Comparison of ENCODE assay signal across 2 cellular contexts in the genomic region with DNA sequence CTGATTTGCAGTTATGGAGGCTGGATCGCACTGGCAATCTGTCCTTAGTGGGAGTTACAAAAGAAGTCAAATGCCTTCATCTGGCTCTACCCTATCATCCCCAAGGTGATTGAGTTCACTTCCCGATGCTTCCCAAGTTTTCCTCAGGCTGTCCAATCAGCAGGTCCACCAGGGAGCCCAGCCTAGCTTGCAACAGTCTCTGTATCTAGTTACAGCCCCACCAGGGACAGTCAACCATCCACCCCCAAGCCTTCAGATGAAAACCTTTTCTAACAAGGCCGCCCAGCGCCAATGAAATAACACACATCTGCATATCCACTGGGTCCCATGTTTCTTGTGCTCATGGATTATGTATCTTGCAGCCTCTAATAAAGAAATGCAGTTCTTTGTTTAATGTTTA.
TF ChIP-seq lines count a peak whose summit lies in the region.

No MANE protein-coding gene starts in this region.

TF ChIP-seq in GM23338, 12 proteins besides CTCF, POLR2A, EP300 and RAD21 (continued from another document):
- TF ChIP-seq, protein P1, sequence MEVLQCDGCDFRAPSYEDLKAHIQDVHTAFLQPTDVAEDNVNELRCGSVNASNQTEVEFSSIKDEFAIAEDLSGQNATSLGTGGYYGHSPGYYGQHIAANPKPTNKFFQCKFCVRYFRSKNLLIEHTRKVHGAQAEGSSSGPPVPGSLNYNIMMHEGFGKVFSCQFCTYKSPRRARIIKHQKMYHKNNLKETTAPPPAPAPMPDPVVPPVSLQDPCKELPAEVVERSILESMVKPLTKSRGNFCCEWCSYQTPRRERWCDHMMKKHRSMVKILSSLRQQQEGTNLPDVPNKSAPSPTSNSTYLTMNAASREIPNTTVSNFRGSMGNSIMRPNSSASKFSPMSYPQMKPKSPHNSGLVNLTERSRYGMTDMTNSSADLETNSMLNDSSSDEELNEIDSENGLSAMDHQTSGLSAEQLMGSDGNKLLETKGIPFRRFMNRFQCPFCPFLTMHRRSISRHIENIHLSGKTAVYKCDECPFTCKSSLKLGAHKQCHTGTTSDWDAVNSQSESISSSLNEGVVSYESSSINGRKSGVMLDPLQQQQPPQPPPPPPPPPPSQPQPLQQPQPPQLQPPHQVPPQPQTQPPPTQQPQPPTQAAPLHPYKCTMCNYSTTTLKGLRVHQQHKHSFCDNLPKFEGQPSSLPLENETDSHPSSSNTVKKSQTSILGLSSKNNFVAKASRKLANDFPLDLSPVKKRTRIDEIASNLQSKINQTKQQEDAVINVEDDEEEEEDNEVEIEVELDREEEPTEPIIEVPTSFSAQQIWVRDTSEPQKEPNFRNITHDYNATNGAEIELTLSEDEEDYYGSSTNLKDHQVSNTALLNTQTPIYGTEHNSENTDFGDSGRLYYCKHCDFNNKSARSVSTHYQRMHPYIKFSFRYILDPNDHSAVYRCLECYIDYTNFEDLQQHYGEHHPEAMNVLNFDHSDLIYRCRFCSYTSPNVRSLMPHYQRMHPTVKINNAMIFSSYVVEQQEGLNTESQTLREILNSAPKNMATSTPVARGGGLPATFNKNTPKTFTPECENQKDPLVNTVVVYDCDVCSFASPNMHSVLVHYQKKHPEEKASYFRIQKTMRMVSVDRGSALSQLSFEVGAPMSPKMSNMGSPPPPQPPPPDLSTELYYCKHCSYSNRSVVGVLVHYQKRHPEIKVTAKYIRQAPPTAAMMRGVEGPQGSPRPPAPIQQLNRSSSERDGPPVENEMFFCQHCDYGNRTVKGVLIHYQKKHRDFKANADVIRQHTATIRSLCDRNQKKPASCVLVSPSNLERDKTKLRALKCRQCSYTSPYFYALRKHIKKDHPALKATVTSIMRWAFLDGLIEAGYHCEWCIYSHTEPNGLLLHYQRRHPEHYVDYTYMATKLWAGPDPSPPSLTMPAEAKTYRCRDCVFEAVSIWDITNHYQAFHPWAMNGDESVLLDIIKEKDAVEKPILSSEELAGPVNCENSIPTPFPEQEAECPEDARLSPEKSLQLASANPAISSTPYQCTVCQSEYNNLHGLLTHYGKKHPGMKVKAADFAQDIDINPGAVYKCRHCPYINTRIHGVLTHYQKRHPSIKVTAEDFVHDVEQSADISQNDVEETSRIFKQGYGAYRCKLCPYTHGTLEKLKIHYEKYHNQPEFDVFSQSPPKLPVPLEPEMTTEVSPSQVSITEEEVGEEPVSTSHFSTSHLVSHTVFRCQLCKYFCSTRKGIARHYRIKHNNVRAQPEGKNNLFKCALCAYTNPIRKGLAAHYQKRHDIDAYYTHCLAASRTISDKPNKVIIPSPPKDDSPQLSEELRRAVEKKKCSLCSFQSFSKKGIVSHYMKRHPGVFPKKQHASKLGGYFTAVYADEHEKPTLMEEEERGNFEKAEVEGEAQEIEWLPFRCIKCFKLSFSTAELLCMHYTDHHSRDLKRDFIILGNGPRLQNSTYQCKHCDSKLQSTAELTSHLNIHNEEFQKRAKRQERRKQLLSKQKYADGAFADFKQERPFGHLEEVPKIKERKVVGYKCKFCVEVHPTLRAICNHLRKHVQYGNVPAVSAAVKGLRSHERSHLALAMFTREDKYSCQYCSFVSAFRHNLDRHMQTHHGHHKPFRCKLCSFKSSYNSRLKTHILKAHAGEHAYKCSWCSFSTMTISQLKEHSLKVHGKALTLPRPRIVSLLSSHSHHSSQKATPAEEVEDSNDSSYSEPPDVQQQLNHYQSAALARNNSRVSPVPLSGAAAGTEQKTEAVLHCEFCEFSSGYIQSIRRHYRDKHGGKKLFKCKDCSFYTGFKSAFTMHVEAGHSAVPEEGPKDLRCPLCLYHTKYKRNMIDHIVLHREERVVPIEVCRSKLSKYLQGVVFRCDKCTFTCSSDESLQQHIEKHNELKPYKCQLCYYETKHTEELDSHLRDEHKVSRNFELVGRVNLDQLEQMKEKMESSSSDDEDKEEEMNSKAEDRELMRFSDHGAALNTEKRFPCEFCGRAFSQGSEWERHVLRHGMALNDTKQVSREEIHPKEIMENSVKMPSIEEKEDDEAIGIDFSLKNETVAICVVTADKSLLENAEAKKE (CRISPR knock-in tag; IDR thresholded peaks at IDR 0.05), result no peak
- no peak for TF ChIP-seq ZNF331 (CRISPR knock-in tag; IDR thresholded peaks at IDR 0.05; ENCODE audit: low read depth)
- TF ChIP-seq, protein P2, sequence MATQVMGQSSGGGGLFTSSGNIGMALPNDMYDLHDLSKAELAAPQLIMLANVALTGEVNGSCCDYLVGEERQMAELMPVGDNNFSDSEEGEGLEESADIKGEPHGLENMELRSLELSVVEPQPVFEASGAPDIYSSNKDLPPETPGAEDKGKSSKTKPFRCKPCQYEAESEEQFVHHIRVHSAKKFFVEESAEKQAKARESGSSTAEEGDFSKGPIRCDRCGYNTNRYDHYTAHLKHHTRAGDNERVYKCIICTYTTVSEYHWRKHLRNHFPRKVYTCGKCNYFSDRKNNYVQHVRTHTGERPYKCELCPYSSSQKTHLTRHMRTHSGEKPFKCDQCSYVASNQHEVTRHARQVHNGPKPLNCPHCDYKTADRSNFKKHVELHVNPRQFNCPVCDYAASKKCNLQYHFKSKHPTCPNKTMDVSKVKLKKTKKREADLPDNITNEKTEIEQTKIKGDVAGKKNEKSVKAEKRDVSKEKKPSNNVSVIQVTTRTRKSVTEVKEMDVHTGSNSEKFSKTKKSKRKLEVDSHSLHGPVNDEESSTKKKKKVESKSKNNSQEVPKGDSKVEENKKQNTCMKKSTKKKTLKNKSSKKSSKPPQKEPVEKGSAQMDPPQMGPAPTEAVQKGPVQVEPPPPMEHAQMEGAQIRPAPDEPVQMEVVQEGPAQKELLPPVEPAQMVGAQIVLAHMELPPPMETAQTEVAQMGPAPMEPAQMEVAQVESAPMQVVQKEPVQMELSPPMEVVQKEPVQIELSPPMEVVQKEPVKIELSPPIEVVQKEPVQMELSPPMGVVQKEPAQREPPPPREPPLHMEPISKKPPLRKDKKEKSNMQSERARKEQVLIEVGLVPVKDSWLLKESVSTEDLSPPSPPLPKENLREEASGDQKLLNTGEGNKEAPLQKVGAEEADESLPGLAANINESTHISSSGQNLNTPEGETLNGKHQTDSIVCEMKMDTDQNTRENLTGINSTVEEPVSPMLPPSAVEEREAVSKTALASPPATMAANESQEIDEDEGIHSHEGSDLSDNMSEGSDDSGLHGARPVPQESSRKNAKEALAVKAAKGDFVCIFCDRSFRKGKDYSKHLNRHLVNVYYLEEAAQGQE (IDR thresholded peaks at IDR 0.05; ENCODE audit: unreplicated experiment), result no peak
- TF ChIP-seq STAT1 (IDR thresholded peaks at IDR 0.05; ENCODE audit: unreplicated experiment), result no peak
TF ChIP-seq in GM23338: peak in this region for 0.

TF ChIP-seq in WTC11, 78 proteins besides CTCF, POLR2A, EP300 and RAD21 (continued from another document):
- TF ChIP-seq, protein P3, sequence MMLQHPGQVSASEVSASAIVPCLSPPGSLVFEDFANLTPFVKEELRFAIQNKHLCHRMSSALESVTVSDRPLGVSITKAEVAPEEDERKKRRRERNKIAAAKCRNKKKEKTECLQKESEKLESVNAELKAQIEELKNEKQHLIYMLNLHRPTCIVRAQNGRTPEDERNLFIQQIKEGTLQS (CRISPR knock-in tag; conservative IDR thresholded peaks at IDR 0.05), result no peak
- no peak for TF ChIP-seq CREM (CRISPR knock-in tag; IDR thresholded peaks at IDR 0.05)
- TF ChIP-seq FOXJ3 (CRISPR knock-in tag; IDR thresholded peaks at IDR 0.05; ENCODE audit: borderline replicate concordance), result no peak
